Comparison of ENCODE assay signal across 29 cellular contexts in the genomic region with DNA sequence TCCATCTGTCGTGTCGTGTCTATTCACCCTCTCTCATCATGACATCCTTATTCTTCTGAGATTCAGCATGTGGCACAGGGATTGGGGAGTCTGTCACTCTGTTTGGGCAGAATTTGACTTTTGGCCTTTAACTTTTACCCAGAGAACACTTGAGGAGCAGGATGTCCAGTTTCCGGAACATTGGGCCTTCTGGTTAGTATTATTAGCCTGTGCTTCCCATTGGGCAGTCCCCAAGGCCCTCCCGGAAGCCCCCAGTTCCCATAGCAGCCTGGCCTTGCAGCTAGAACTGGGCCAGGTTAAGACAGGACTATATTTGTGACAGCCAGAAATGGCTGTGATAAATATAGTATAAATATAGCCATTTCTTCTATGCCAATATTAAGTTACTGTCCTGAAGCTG. TPM values are rescaled to one million over a fixed set of nuclear protein-coding genes. Genes with fewer than 3 reads are reported as not detected.
DNase-seq lines count a peak whose midpoint lies in the region; ATAC-seq, FAIRE-seq and TF ChIP-seq lines count a peak whose summit lies in the region.
"Had no signal": no experiment of that assay in that cellular context is flagged by ENCODE, and none has a peak within 500 bp of the region (broad histone marks: within the 10 kb centered on the region; RNA-seq: fewer than 3 reads in every experiment).

No MANE protein-coding gene starts in this region.

- CTCF ChIA-PET in H1 (lab: Charles Lee; ENCODE audit: partially characterized antibody), result interaction anchor here (1.0 to 4.6 kb wide), 6 partner anchors 12 to 52 kb away, joined by 3 to 19 read pairs (median 7); partner anchors contain the start of genes CD79B, CSHL1 and GH1

- TF ChIP-seq EP300 in H1 (IDR thresholded peaks at IDR 0.05; ENCODE audit: borderline replicate concordance in 1 of 2, low read depth in 2 of 2, low read length in 2 of 2), result no peak

- H2BK20ac ChIP-seq in H1 (ENCODE audit: low read length), result no peak overlapping the region

- no peak overlapping the region for H3K14ac ChIP-seq in H1 (ENCODE audit: insufficient read length)

- no peak overlapping the region for H3K56ac ChIP-seq in H1 (replicated peaks; ENCODE audit: insufficient read length, low read depth, low read length)

- H3K18ac ChIP-seq in H1 (ENCODE audit: extremely low read depth, low read length), result no peak overlapping the region

- H2BK15ac ChIP-seq in H1 (ENCODE audit: low read length), result no peak overlapping the region

- H3K23me2 ChIP-seq in H1 (ENCODE audit: low read depth, low read length), result peaks cover 8% of the 10 kb centered on the region

- H3K4me2 ChIP-seq in H1 (ENCODE audit: insufficient read depth in 1 of 2, low read depth in 2 of 2, low read length in 2 of 2), result no peak overlapping the region; a peak in 1 of 4 replicates
- no peak overlapping the region for H3K4me2 ChIP-seq in parathyroid adenoma (ENCODE audit: low read length)

- no peak for DNase-seq in H1 (ENCODE audit: low read depth in 1 of 2, low spot score in 2 of 2)
- peak; percentile 41 for DNase-seq in left ventricle myocardium inferior
- no peak for DNase-seq in upper lobe of right lung
- no peak for DNase-seq in activated CD4-positive, alpha-beta T cell treated with anti-CD3 and anti-CD28 coated beads for 4 hours
- DNase-seq: activated CD4-positive, alpha-beta T cell treated with anti-CD3 and anti-CD28 coated beads for 1 hour; activated CD8-positive, alpha-beta T cell treated with anti-CD3 and anti-CD28 coated beads, Interleukin-2, amount 10 ng/mL, durations not matched to agents 7 days and 5 days; activated gamma-delta T cell; activated naive CD8-positive, alpha-beta T cell treated with anti-CD3 and anti-CD28 coated beads, Interleukin-2, amount 10 ng/mL, durations not matched to agents 7 days and 5 days; C1 segment of cervical spinal cord; DMS79; dorsolateral prefrontal cortex; GDM1; KBM-7; NCI-H2029 treated with DMSO at 0.1 percent for 48 hours; NCI-H2227 treated with DMSO at 0.1 percent for 48 hours; NCI-H748 treated with DMSO at 0.1 percent for 48 hours; T-helper 1 cell; transverse colon had no signal

- no peak overlapping the region for H2AK5ac ChIP-seq in H1 (ENCODE audit: low read depth, low read length)

- peaks cover 0 to 4% of the 10 kb centered on the region in 2 experiments for H4K20me1 ChIP-seq in H1 (replicated peaks in 1 of 2; ENCODE audit: control insufficient read depth in 1 of 2, insufficient read depth in 2 of 2, low read length in 2 of 2)

- H3K23ac ChIP-seq in H1 (ENCODE audit: insufficient read length), result no peak overlapping the region

- H2BK5ac ChIP-seq in H1 (ENCODE audit: low read depth, low read length), result 0 out of 2 replicates have a peak overlapping the region, but pooled peaks have one; percentile 20

- H3K9ac ChIP-seq in H1 (replicated peaks in 1 of 4; ENCODE audit: extremely low read depth in 1 of 4, low read depth in 3 of 4, low read length in 3 of 4) (no peak overlapping the region), parathyroid adenoma (no peak overlapping the region)

- no peak overlapping the region for H4K91ac ChIP-seq in H1 (replicated peaks; ENCODE audit: insufficient read length, low read length)

- H2AFZ ChIP-seq in H1 (ENCODE audit: low read length) (no peak overlapping the region), parathyroid adenoma (no peak overlapping the region)

- FAIRE-seq in H1 (lab: Jason Lieb, UNC), result no peak
- FAIRE-seq: endothelial cell of umbilical vein, keratinocyte had no signal

- WGBS in H1 (ENCODE audit: extremely low coverage in 1 of 2, insufficient coverage in 1 of 2, insufficient read length in 1 of 2, insufficient replicate concordance in 2 of 2, low coverage in 1 of 2, low lambda C conversion rate in 2 of 2, missing lambda C conversion rate in 1 of 2), 2 experiments, result 97% methylated on average over 4 of the region's 4 CpGs; no CpG with 5 or more reads in 1 of the 2 experiments

- H3K4me3 ChIP-seq in H1 (ENCODE audit: extremely low read depth in 1 of 4, insufficient read depth in 2 of 4, low read depth in 3 of 4, low read length in 4 of 4) (no peak overlapping the region), left ventricle myocardium inferior (no peak overlapping the region), parathyroid adenoma (ENCODE audit: low read depth, low read length) (no peak overlapping the region), upper lobe of right lung (no peak overlapping the region)
- H3K4me3 ChIP-seq: dorsolateral prefrontal cortex, HAP-1, skin epidermis, transverse colon had no signal

- no peak overlapping the region for H3K4ac ChIP-seq in H1 (replicated peaks; ENCODE audit: insufficient read length, low read depth, low read length)

- POLR2A ChIA-PET in H1 (lab: Charles Lee; ENCODE audit: partially characterized antibody), result no interaction called here

- H3K36me3 ChIP-seq in H1 (ENCODE audit: control insufficient read depth in 2 of 4, insufficient read depth in 4 of 4, low read length in 3 of 4), result no peaks in the 10 kb centered on the region
- H3K36me3 ChIP-seq in left ventricle myocardium inferior, result no peaks in the 10 kb centered on the region
- H3K36me3 ChIP-seq in parathyroid adenoma (ENCODE audit: control insufficient read depth, insufficient read depth, low read length), result no peaks in the 10 kb centered on the region
- H3K36me3 ChIP-seq in upper lobe of right lung, result no peaks in the 10 kb centered on the region
- H3K36me3 ChIP-seq: HAP-1, transverse colon had no signal

- TF ChIP-seq RAD21 in H1 (IDR thresholded peaks at IDR 0.05 in 1 of 2, conservative IDR thresholded peaks at IDR 0.05 in 1 of 2; ENCODE audit: low read depth in 2 of 2, low read length in 2 of 2), result no peak

- no peak overlapping the region for H3K27ac ChIP-seq in H1 (ENCODE audit: low read depth, low read length)
- H3K27ac ChIP-seq in left ventricle myocardium inferior (replicated peaks), result peak overlapping the region; percentile 91
- H3K27ac ChIP-seq in parathyroid adenoma, result peak overlapping the region; percentile 69
- H3K27ac ChIP-seq in upper lobe of right lung, result peak overlapping the region; percentile 48

- no peaks in the 10 kb centered on the region; a peak in 1 of 4 replicates for H3K9me3 ChIP-seq in H1 (ENCODE audit: insufficient read depth in 2 of 2, low read depth in 1 of 2, low read length in 1 of 2)
- no peaks in the 10 kb centered on the region for H3K9me3 ChIP-seq in left ventricle myocardium inferior (replicated peaks)
- no peaks in the 10 kb centered on the region for H3K9me3 ChIP-seq in parathyroid adenoma (ENCODE audit: control insufficient read depth, low read length)
- H3K9me3 ChIP-seq in upper lobe of right lung, result no peaks in the 10 kb centered on the region
- H3K9me3 ChIP-seq: HAP-1, transverse colon had no signal

- 0 out of 2 replicates have a peak, but pooled peaks cover 2% of the 10 kb centered on the region for H3K79me1 ChIP-seq in H1 (ENCODE audit: low read depth, low read length)

- H4K5ac ChIP-seq in H1 (ENCODE audit: insufficient read length, low read depth, low read length), result no peak overlapping the region

- no peak overlapping the region for H2BK120ac ChIP-seq in H1 (replicated peaks; ENCODE audit: low read depth, low read length)

- no peak for TF ChIP-seq POLR2A in H1 (IDR thresholded peaks at IDR 0.05; ENCODE audit: control extremely low read depth in 1 of 2, low read depth in 2 of 2, low read length in 2 of 2)

- no peak overlapping the region for H4K8ac ChIP-seq in H1 (ENCODE audit: extremely low read depth, insufficient read depth, low read length)

- H3K27me3 ChIP-seq in H1 (replicated peaks in 1 of 4; ENCODE audit: control insufficient read depth in 3 of 4, extremely low read depth in 1 of 4, insufficient read depth in 3 of 4, low read length in 3 of 4), result no peaks in the 10 kb centered on the region
- H3K27me3 ChIP-seq in left ventricle myocardium inferior (ENCODE audit: low read depth), result no peaks in the 10 kb centered on the region
- H3K27me3 ChIP-seq in parathyroid adenoma (ENCODE audit: control insufficient read depth, insufficient read depth, low read length), result no peaks in the 10 kb centered on the region
- H3K27me3 ChIP-seq in upper lobe of right lung, result no peaks in the 10 kb centered on the region
- H3K27me3 ChIP-seq: transverse colon had no signal

- intact Hi-C loops in left ventricle myocardium inferior (cut with micrococcal nuclease) (no loop called here), upper lobe of right lung (cut with DNase I) (no loop called here)

- H3K4me1 ChIP-seq in H1 (replicated peaks in 1 of 4; ENCODE audit: control insufficient read depth in 3 of 4, insufficient read depth in 4 of 4, low read length in 3 of 4), result peaks cover 0 to 20% (median 9%) of the 10 kb centered on the region in 4 experiments; a peak in 6 of 7 replicates
- H3K4me1 ChIP-seq in left ventricle myocardium inferior, result peaks cover 51% of the 10 kb centered on the region
- no peaks in the 10 kb centered on the region for H3K4me1 ChIP-seq in parathyroid adenoma
- peaks cover 4% of the 10 kb centered on the region for H3K4me1 ChIP-seq in upper lobe of right lung
- H3K4me1 ChIP-seq: HAP-1 had no signal

- no peak overlapping the region for H2BK12ac ChIP-seq in H1 (ENCODE audit: low read depth, low read length)

- H3K79me2 ChIP-seq in H1 (ENCODE audit: control insufficient read depth in 1 of 2, insufficient read depth in 2 of 2, low read length in 2 of 2), result no peaks in the 10 kb centered on the region
- no peaks in the 10 kb centered on the region for H3K79me2 ChIP-seq in parathyroid adenoma

- ATAC-seq in upper lobe of right lung, result no peak
- ATAC-seq in GM21526 (IDR thresholded peaks at IDR 0.05; ENCODE audit: low FRiP score, unreplicated experiment), result no peak
- no peak for ATAC-seq in HG03045 (IDR thresholded peaks at IDR 0.05; ENCODE audit: unreplicated experiment)
- ATAC-seq: activated CD8-positive, alpha-beta T cell treated with anti-CD3 and anti-CD28 coated beads, Interleukin-2, amount 10 ng/mL, durations not matched to agents 7 days and 5 days had no signal

- TF ChIP-seq CTCF in H1 (IDR thresholded peaks at IDR 0.05; ENCODE audit: control extremely low read depth in 1 of 3, insufficient read depth in 1 of 3, low read depth in 1 of 3, low read length in 3 of 3), result no peak
- TF ChIP-seq CTCF in left ventricle myocardium inferior (IDR thresholded peaks at IDR 0.05; ENCODE audit: borderline replicate concordance), result no peak
- no peak for TF ChIP-seq CTCF in parathyroid adenoma (IDR thresholded peaks at IDR 0.05)
- TF ChIP-seq CTCF in upper lobe of right lung (IDR thresholded peaks at IDR 0.05), result no peak

RNA-seq across cellular contexts. Expression of gene SCN4A, which starts 9.6 kb away (rescaled TPM):
- 6.6 and 8.5 TPM in 2 replicates for total RNA-seq in H1 (2021; fragmentation: NEBNext Ultra II Directional; extraction: Animal tissue kit (Norgen Biotek cat#: 25700))
- polyA plus RNA-seq in H1 (2011; rRNA removed), result 5.0 and 8.1 TPM in 2 replicates
- polyA plus RNA-seq in H1 (2011; cell fraction: cytosol; rRNA removed), result 6.5 TPM
- 22.4 TPM for polyA plus RNA-seq in H1 (2011; cell fraction: nucleus; rRNA removed)
- polyA plus RNA-seq in H1 (2012, experiment 1 of 2), result 4.5 to 9.2 TPM (median 9.0 TPM) in 4 replicates
- 5.9 TPM for polyA plus RNA-seq in H1 (2012, experiment 2 of 2)
- polyA plus RNA-seq in H1 (2013, experiment 1 of 2), result 4.2 TPM
- polyA plus RNA-seq in H1 (2013, experiment 2 of 2), result 3.6 TPM
- 27.3 and 39.8 TPM in 2 replicates for polyA minus RNA-seq in H1 (2011; rRNA and poly(A)+ RNA removed)
- 18.9 TPM for polyA minus RNA-seq in H1 (2011; cell fraction: cytosol; rRNA and poly(A)+ RNA removed)
- polyA minus RNA-seq in H1 (2011; cell fraction: nucleus; rRNA and poly(A)+ RNA removed), result 39.2 TPM
- total RNA-seq in left ventricle myocardium inferior (1.2 TPM), upper lobe of right lung (not detected)
- total RNA-seq: activated CD8-positive, alpha-beta T cell treated with anti-CD3 and anti-CD28 coated beads, Interleukin-2, amount 10 ng/mL, durations not matched to agents 7 days and 5 days; activated naive CD8-positive, alpha-beta T cell treated with anti-CD3 and anti-CD28 coated beads, Interleukin-2, amount 10 ng/mL, durations not matched to agents 7 days and 5 days; HT1080; MCF 10A; RPMI7951 had no signal
- polyA plus RNA-seq: keratinocyte had no signal

RNA-seq across cellular contexts. Expression of gene CD79B, which starts 31.0 kb away (rescaled TPM):
- total RNA-seq in H1 (2021; fragmentation: NEBNext Ultra II Directional; extraction: Animal tissue kit (Norgen Biotek cat#: 25700)), result 1.5 and 2.2 TPM in 2 replicates
- 3.9 and 4.4 TPM in 2 replicates for polyA plus RNA-seq in H1 (2011; rRNA removed)
- 4.7 TPM for polyA plus RNA-seq in H1 (2011; cell fraction: cytosol; rRNA removed)
- polyA plus RNA-seq in H1 (2011; cell fraction: nucleus; rRNA removed), result 5.5 TPM
- 1.8 to 4.2 TPM (median 3.5 TPM) in 4 replicates for polyA plus RNA-seq in H1 (2012, experiment 1 of 2)
- polyA plus RNA-seq in H1 (2012, experiment 2 of 2), result 2.0 TPM
- polyA plus RNA-seq in H1 (2013, experiment 1 of 2), result 2.8 TPM
- 2.8 TPM for polyA plus RNA-seq in H1 (2013, experiment 2 of 2)
- 2.9 and 3.0 TPM in 2 replicates for polyA minus RNA-seq in H1 (2011; rRNA and poly(A)+ RNA removed)
- not detected for polyA minus RNA-seq in H1 (2011; cell fraction: cytosol; rRNA and poly(A)+ RNA removed)
- polyA minus RNA-seq in H1 (2011; cell fraction: nucleus; rRNA and poly(A)+ RNA removed), result not detected
- total RNA-seq in left ventricle myocardium inferior, result 4.6 TPM
- 4.7 TPM for total RNA-seq in upper lobe of right lung
- total RNA-seq: MCF 10A, progenitor cell of endocrine pancreas, RPMI7951 had no signal

RNA-seq across cellular contexts. Expression of gene PRR29, which starts 35.0 kb away (rescaled TPM):
- 0.61 and 0.67 TPM in 2 replicates for total RNA-seq in H1 (2021; fragmentation: NEBNext Ultra II Directional; extraction: Animal tissue kit (Norgen Biotek cat#: 25700))
- polyA plus RNA-seq in H1 (2011; rRNA removed), result 0.83 and 0.96 TPM in 2 replicates
- polyA plus RNA-seq in H1 (2011; cell fraction: cytosol; rRNA removed), result 0.39 TPM
- polyA plus RNA-seq in H1 (2011; cell fraction: nucleus; rRNA removed), result 1.7 TPM
- polyA plus RNA-seq in H1 (2012, experiment 1 of 2), result 0.35 to 0.48 TPM (median 0.41 TPM) in 4 replicates
- polyA plus RNA-seq in H1 (2012, experiment 2 of 2), result 0.43 TPM
- polyA plus RNA-seq in H1 (2013, experiment 1 of 2), result 0.59 TPM
- polyA plus RNA-seq in H1 (2013, experiment 2 of 2), result 0.42 TPM
- polyA minus RNA-seq in H1 (2011; rRNA and poly(A)+ RNA removed), result 0.28 and 0.41 TPM in 2 replicates
- polyA minus RNA-seq in H1 (2011; cell fraction: cytosol; rRNA and poly(A)+ RNA removed), result not detected
- polyA minus RNA-seq in H1 (2011; cell fraction: nucleus; rRNA and poly(A)+ RNA removed), result 1.4 TPM
- total RNA-seq in left ventricle myocardium inferior (not detected), upper lobe of right lung (0.43 TPM)
- total RNA-seq: MCF 10A, RPMI7951, transverse colon had no signal

RNA-seq across cellular contexts. Expression of gene GH1, which starts 44.5 kb away (rescaled TPM):
- not detected in 2 replicates for total RNA-seq in H1 (2021; fragmentation: NEBNext Ultra II Directional; extraction: Animal tissue kit (Norgen Biotek cat#: 25700))
- 0.36 and 0.41 TPM in 2 replicates for polyA plus RNA-seq in H1 (2011; rRNA removed)
- polyA plus RNA-seq in H1 (2011; cell fraction: cytosol; rRNA removed), result 0.37 TPM
- 0.77 TPM for polyA plus RNA-seq in H1 (2011; cell fraction: nucleus; rRNA removed)
- polyA plus RNA-seq in H1 (2012, experiment 1 of 2), result 0.50 TPM in 1 of 4 replicates, not detected in the others
- polyA plus RNA-seq in H1 (2012, experiment 2 of 2), result not detected
- polyA plus RNA-seq in H1 (2013, experiment 1 of 2), result 0.16 TPM
- 0.26 TPM for polyA plus RNA-seq in H1 (2013, experiment 2 of 2)
- 0.56 TPM in 1 of 2 replicates, not detected in the other for polyA minus RNA-seq in H1 (2011; rRNA and poly(A)+ RNA removed)
- not detected for polyA minus RNA-seq in H1 (2011; cell fraction: cytosol; rRNA and poly(A)+ RNA removed)
- polyA minus RNA-seq in H1 (2011; cell fraction: nucleus; rRNA and poly(A)+ RNA removed), result not detected
- total RNA-seq in left ventricle myocardium inferior (not detected), upper lobe of right lung (not detected)
- total RNA-seq: activated CD8-positive, alpha-beta T cell treated with anti-CD3 and anti-CD28 coated beads, Interleukin-2, amount 10 ng/mL, durations not matched to agents 7 days and 5 days; activated naive CD8-positive, alpha-beta T cell treated with anti-CD3 and anti-CD28 coated beads, Interleukin-2, amount 10 ng/mL, durations not matched to agents 7 days and 5 days; endothelial cell of umbilical vein; HT1080; MCF 10A; progenitor cell of endocrine pancreas; RPMI7951; transverse colon had no signal
- polyA plus RNA-seq: endothelial cell of umbilical vein, keratinocyte had no signal

RNA-seq across cellular contexts. Expression of gene CSHL1, which starts 52.1 kb away (rescaled TPM):
- total RNA-seq in H1 (2021; fragmentation: NEBNext Ultra II Directional; extraction: Animal tissue kit (Norgen Biotek cat#: 25700)), result not detected in 2 replicates
- not detected in 2 replicates for polyA plus RNA-seq in H1 (2011; rRNA removed)
- polyA plus RNA-seq in H1 (2011; cell fraction: cytosol; rRNA removed), result not detected
- not detected for polyA plus RNA-seq in H1 (2011; cell fraction: nucleus; rRNA removed)
- not detected in 4 replicates for polyA plus RNA-seq in H1 (2012, experiment 1 of 2)
- not detected for polyA plus RNA-seq in H1 (2012, experiment 2 of 2)
- 0.12 TPM for polyA plus RNA-seq in H1 (2013, experiment 1 of 2)
- polyA plus RNA-seq in H1 (2013, experiment 2 of 2), result not detected
- polyA minus RNA-seq in H1 (2011; rRNA and poly(A)+ RNA removed), result not detected in 2 replicates
- polyA minus RNA-seq in H1 (2011; cell fraction: cytosol; rRNA and poly(A)+ RNA removed), result not detected
- not detected for polyA minus RNA-seq in H1 (2011; cell fraction: nucleus; rRNA and poly(A)+ RNA removed)
- not detected for total RNA-seq in left ventricle myocardium inferior
- not detected for total RNA-seq in upper lobe of right lung
- total RNA-seq: activated CD8-positive, alpha-beta T cell treated with anti-CD3 and anti-CD28 coated beads, Interleukin-2, amount 10 ng/mL, durations not matched to agents 7 days and 5 days; activated naive CD8-positive, alpha-beta T cell treated with anti-CD3 and anti-CD28 coated beads, Interleukin-2, amount 10 ng/mL, durations not matched to agents 7 days and 5 days; dorsolateral prefrontal cortex; endothelial cell of umbilical vein; HT1080; MCF 10A; progenitor cell of endocrine pancreas; RPMI7951; transverse colon had no signal
- polyA plus RNA-seq: endothelial cell of umbilical vein, keratinocyte had no signal
